ENCODE assay signal across 8 cellular contexts in genomic region chr6:106525111-106525884, GRCh38.
DNase-seq lines count a peak whose midpoint lies in the region; ATAC-seq and TF ChIP-seq lines count a peak whose summit lies in the region.

No MANE protein-coding gene starts in this region.

- H3K27ac ChIP-seq in SJSA1 (peak overlapping the region; percentile 33), lower lobe of right lung (peak overlapping the region; percentile 34)

- no peaks in the 10 kb centered on the region for H3K9me3 ChIP-seq in SJSA1 (replicated peaks)
- H3K9me3 ChIP-seq in lower lobe of right lung: no peaks in the 10 kb centered on the region

- H3K36me3 ChIP-seq in SJSA1 (peaks cover 5% of the 10 kb centered on the region), lower lobe of right lung (peaks cover 20% of the 10 kb centered on the region)

- no peak for TF ChIP-seq CTCF in lower lobe of right lung (IDR thresholded peaks at IDR 0.05)

- H3K27me3 ChIP-seq in SJSA1 (replicated peaks) (no peaks in the 10 kb centered on the region), lower lobe of right lung (ENCODE audit: low read depth) (no peaks in the 10 kb centered on the region)

- intact Hi-C loops in lower lobe of right lung (cut with DNase I): no loop called here

- peak overlapping the region; percentile 21 for H3K4me3 ChIP-seq in SJSA1
- peak overlapping the region; percentile 34 for H3K4me3 ChIP-seq in lower lobe of right lung

- peaks cover 35% of the 10 kb centered on the region for H3K4me1 ChIP-seq in SJSA1 (replicated peaks)
- H3K4me1 ChIP-seq in lower lobe of right lung: peaks cover 43% of the 10 kb centered on the region

- peak; percentile 36 for ATAC-seq in GM18870 (IDR thresholded peaks at IDR 0.05; ENCODE audit: unreplicated experiment)
- peak; percentile 38 for ATAC-seq in HG02840 (IDR thresholded peaks at IDR 0.05; ENCODE audit: low FRiP score, unreplicated experiment)
- ATAC-seq in lower lobe of right lung: peak; percentile 26 to 50

- DNase-seq in SJSA1 (ENCODE audit: low read depth in 1 of 2, low spot score in 2 of 2) (peak in 1 of 2 experiments; percentile 28), lower lobe of right lung (no peak), NCI-H128 (lab: John Stamatoyannopoulos, UW; ENCODE audit: unreplicated experiment) (no peak), SHP77 treated with DMSO at 0.1 percent for 48 hours (lab: John Stamatoyannopoulos, UW) (no peak), medulla oblongata (ENCODE audit: extremely low spot score) (no peak)
- no peak for DNase-seq in effector CD8-positive, alpha-beta T cell (lab: John Stamatoyannopoulos, UW)
